Comparison of ENCODE assay signal across 8 cellular contexts in the genomic region with DNA sequence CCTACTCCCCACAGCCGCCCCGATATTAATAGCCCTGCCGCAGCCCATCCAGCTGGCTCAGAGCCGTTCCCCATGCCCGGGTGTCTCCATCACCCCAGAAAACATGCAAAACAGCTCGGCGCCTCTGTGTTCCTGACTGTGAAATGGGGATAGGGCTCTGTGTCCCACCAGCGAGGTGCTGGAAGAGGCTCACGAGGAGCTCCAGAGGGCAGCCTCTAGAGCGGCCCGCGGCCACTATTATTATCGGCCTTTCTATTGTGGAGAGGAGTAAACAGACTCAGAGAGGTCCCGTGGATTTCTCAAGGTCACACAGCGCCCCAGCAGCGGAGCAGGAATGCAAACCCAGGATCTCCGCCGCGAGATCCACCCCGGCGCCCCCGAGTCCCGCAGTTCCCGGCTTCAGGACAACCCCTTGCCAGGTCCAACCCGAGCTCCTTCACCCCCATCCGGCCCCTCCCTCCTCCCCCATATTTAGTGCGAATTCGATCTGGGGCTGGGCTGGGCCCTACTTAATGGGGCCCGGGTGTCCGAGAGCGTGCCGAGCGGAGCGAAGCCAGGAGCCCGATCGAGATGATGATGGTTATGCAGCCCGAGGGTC. TPM values are rescaled to one million over a fixed set of nuclear protein-coding genes. Genes with fewer than 3 reads are reported as not detected.
DNase-seq lines count a peak whose midpoint lies in the region; ATAC-seq, FAIRE-seq and TF ChIP-seq lines count a peak whose summit lies in the region.

A gene (plus strand): TSS at position 536 of the 598 bp plus-strand sequence. CDS start 35 bp downstream, at position 571.

- no peak for TF ChIP-seq POLR2A in GM12891 (IDR thresholded peaks at IDR 0.05; ENCODE audit: low read depth, low read length)

- TF ChIP-seq CTCF in WTC11 (IDR thresholded peaks at IDR 0.05) (no peak), cardiac muscle cell (IDR thresholded peaks at IDR 0.05; ENCODE audit: low read depth, low read length) (no peak), retinal pigment epithelial cell (conservative IDR thresholded peaks at IDR 0.05; ENCODE audit: low read depth, low read length) (no peak)

- intact Hi-C loops in activated CD4-positive, alpha-beta T cell treated with anti-CD3 and anti-CD28 coated beads for 36 hours (cut with DNase I, micrococcal nuclease) = loop anchor here (1.0 to 2.0 kb wide), 15 partner anchors 33 to 572 kb away; a partner anchor contains a TSS

- CTCF ChIA-PET in activated CD4-positive, alpha-beta T cell treated with anti-CD3 and anti-CD28 coated beads for 36 hours (lab: Charles Lee) = interaction anchor here (0.6 to 1.5 kb wide), 11 partner anchors 9 to 1106 kb away, joined by 3 to 5 read pairs (median 3); a partner anchor contains a TSS
- CTCF ChIA-PET in WTC11 (lab: Charles Lee) = interaction anchor here (0.6 to 2.9 kb wide), 18 partner anchors 13 to 300 kb away, joined by 3 to 34 read pairs (median 4); a partner anchor contains a TSS

- no peaks in the 10 kb centered on the region for H3K9me3 ChIP-seq in cardiac muscle cell (ENCODE audit: low read depth)

- H3K4me1 Mint-ChIP-seq in activated CD4-positive, alpha-beta T cell treated with anti-CD3 and anti-CD28 coated beads for 36 hours = peaks cover 20% of the 10 kb centered on the region
- peaks cover 38% of the 10 kb centered on the region for H3K4me1 Mint-ChIP-seq in WTC11

- H3K36me3 Mint-ChIP-seq in activated CD4-positive, alpha-beta T cell treated with anti-CD3 and anti-CD28 coated beads for 36 hours (ENCODE audit: low read depth) = peaks cover 3% of the 10 kb centered on the region
- H3K36me3 Mint-ChIP-seq in WTC11 = no peaks in the 10 kb centered on the region; the same call in 1 of the 2 replicates

- peak; percentile 37 for DNase-seq in activated CD4-positive, alpha-beta T cell treated with anti-CD3 and anti-CD28 coated beads for 36 hours
- DNase-seq in activated CD4-positive, alpha-beta T cell treated with anti-CD3 and anti-CD28 coated beads, Interleukin-2, amount 50 U/mL, for 4 hours = no peak
- DNase-seq in WTC11 (ENCODE audit: low spot score) (peak; percentile 81), cardiac muscle cell (ENCODE audit: low read depth in 1 of 2, low spot score in 1 of 2) (peak; percentile 41 to 92), retinal pigment epithelial cell (ENCODE audit: low read depth) (no peak), amygdala (lab: John Stamatoyannopoulos, UW) (no peak), NCI-H82 (lab: John Stamatoyannopoulos, UW) (no peak), GM12891 (ENCODE audit: insufficient read length, low spot score) (no peak)

- H3K4me3 ChIP-seq in cardiac muscle cell = peak within 1 kb of the TSS; percentile 71
- peak within 1 kb of the TSS; percentile 62 for H3K4me3 ChIP-seq in retinal pigment epithelial cell (ENCODE audit: low read length)

- peak within 1 kb of the TSS; percentile 76 for H3K4me3 Mint-ChIP-seq in activated CD4-positive, alpha-beta T cell treated with anti-CD3 and anti-CD28 coated beads for 36 hours
- peak within 1 kb of the TSS; percentile 85 for H3K4me3 Mint-ChIP-seq in WTC11

- H3K9me3 Mint-ChIP-seq in activated CD4-positive, alpha-beta T cell treated with anti-CD3 and anti-CD28 coated beads for 36 hours (ENCODE audit: low read depth) = no peaks in the 10 kb centered on the region
- H3K9me3 Mint-ChIP-seq in WTC11 = no peaks in the 10 kb centered on the region

- peak; percentile 0 for ATAC-seq in activated CD4-positive, alpha-beta T cell treated with anti-CD3 and anti-CD28 coated beads for 36 hours
- peak; percentile 55 for ATAC-seq in WTC11

- no peaks in the 10 kb centered on the region for H3K27me3 ChIP-seq in cardiac muscle cell

- peaks cover 5% of the 10 kb centered on the region for H3K27me3 Mint-ChIP-seq in activated CD4-positive, alpha-beta T cell treated with anti-CD3 and anti-CD28 coated beads for 36 hours
- H3K27me3 Mint-ChIP-seq in WTC11 (ENCODE audit: low read depth) = no peaks in the 10 kb centered on the region

- peak within 1 kb of the TSS; percentile 33 for H3K27ac Mint-ChIP-seq in activated CD4-positive, alpha-beta T cell treated with anti-CD3 and anti-CD28 coated beads for 36 hours
- peak within 1 kb of the TSS; percentile 93 for H3K27ac Mint-ChIP-seq in WTC11

- peaks cover 4% of the 10 kb centered on the region for H3K4me1 ChIP-seq in cardiac muscle cell (ENCODE audit: low read depth)

- H3K36me3 ChIP-seq in cardiac muscle cell = no peaks in the 10 kb centered on the region

- FAIRE-seq in GM12891 (lab: Jason Lieb, UNC) = no peak

- POLR2A ChIA-PET in activated CD4-positive, alpha-beta T cell treated with anti-CD3 and anti-CD28 coated beads for 36 hours (lab: Charles Lee) = interaction anchor here (0.6 to 2.4 kb wide), 4 partner anchors 91 to 132 kb away, joined by 3 to 7 read pairs (median 4); no protein-coding TSS in a partner anchor
- POLR2A ChIA-PET in WTC11 (lab: Charles Lee) = interaction anchor here (0.6 to 2.0 kb wide), 13 partner anchors 17 to 757 kb away, joined by 3 to 23 read pairs (median 5); a partner anchor contains a TSS

- H3K27ac ChIP-seq in cardiac muscle cell = peak within 1 kb of the TSS; percentile 78

TF ChIP-seq in WTC11, 78 proteins besides CTCF, POLR2A, EP300 and RAD21 (continues in another document):
- no peak for TF ChIP-seq ZNF423 (CRISPR knock-in tag; IDR thresholded peaks at IDR 0.05)
- peak; percentile 77; the same call in 1 of the 2 replicates for TF ChIP-seq MYBL2 (CRISPR knock-in tag; IDR thresholded peaks at IDR 0.05)
- TF ChIP-seq, protein P1, sequence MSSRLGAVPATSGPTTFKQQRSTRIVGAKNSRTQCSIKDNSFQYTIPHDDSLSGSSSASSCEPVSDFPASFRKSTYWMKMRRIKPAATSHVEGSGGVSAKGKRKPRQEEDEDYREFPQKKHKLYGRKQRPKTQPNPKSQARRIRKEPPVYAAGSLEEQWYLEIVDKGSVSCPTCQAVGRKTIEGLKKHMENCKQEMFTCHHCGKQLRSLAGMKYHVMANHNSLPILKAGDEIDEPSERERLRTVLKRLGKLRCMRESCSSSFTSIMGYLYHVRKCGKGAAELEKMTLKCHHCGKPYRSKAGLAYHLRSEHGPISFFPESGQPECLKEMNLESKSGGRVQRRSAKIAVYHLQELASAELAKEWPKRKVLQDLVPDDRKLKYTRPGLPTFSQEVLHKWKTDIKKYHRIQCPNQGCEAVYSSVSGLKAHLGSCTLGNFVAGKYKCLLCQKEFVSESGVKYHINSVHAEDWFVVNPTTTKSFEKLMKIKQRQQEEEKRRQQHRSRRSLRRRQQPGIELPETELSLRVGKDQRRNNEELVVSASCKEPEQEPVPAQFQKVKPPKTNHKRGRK (CRISPR knock-in tag; IDR thresholded peaks at IDR 0.05; ENCODE audit: borderline replicate concordance) = no peak
- TF ChIP-seq NR2C2 (CRISPR knock-in tag; IDR thresholded peaks at IDR 0.05) = no peak

TF ChIP-seq in GM12891, 5 proteins besides CTCF, POLR2A, EP300 and RAD21:
- TF ChIP-seq TAF1 (IDR thresholded peaks at IDR 0.05; ENCODE audit: low read depth, low read length) = no peak
- TF ChIP-seq POLR2AphosphoS5 (IDR thresholded peaks at IDR 0.05; ENCODE audit: low read depth, low read length) = no peak
- no peak for TF ChIP-seq PAX5 (IDR thresholded peaks at IDR 0.05; ENCODE audit: insufficient read depth, low read length, severe bottlenecking)
- TF ChIP-seq POU2F2 (IDR thresholded peaks at IDR 0.05; ENCODE audit: low read depth, low read length) = no peak
- TF ChIP-seq SPI1 (IDR thresholded peaks at IDR 0.05; ENCODE audit: low read depth, low read length) = no peak
TF ChIP-seq in GM12891: peak in this region for 0.

RNA-seq across cellular contexts. Expression of the gene that starts here (rescaled TPM):
- under 1 TPM; 0.26 to 0.27 TPM for total RNA-seq in activated CD4-positive, alpha-beta T cell treated with anti-CD3 and anti-CD28 coated beads for 36 hours
- total RNA-seq in WTC11 (2021) (18.5 to 20.4 TPM (median 19.2 TPM) in 3 replicates), cardiac muscle cell (74.2 and 189 TPM in 2 replicates)
- 111 and 322 TPM in 2 replicates for polyA plus RNA-seq in cardiac muscle cell
- polyA plus RNA-seq in GM12891 (2012; ENCODE audit: low read depth, missing spikeins) = 0.14 TPM

Comparison
In these comparisons a context has a peak if more than half of its experiments do, and no peak if none do; other contexts are left out.
1. RNA of the gene that starts here (total RNA-seq): 74.2 to 189 TPM in cardiac muscle cell and 18.5 to 20.4 TPM in WTC11; 0.26 to 0.27 TPM in activated CD4-positive, alpha-beta T cell treated with anti-CD3 and anti-CD28 coated beads for 36 hours; every median in the first group is over 10 times any median in the second.
2. Peak in DNase-seq and ATAC-seq in activated CD4-positive, alpha-beta T cell treated with anti-CD3 and anti-CD28 coated beads for 36 hours; RNA of the gene not detected or under 1 TPM.
3. DNase-seq: peak in WTC11 (single experiment) and cardiac muscle cell (2 of 2); none in activated CD4-positive, alpha-beta T cell treated with anti-CD3 and anti-CD28 coated beads, Interleukin-2, amount 50 U/mL, for 4 hours (0 of 2), retinal pigment epithelial cell (single experiment), amygdala (0 of 56), NCI-H82 (single experiment) and GM12891 (single experiment).